8 cellular contexts compared by ENCODE assay signal in the genomic region with DNA sequence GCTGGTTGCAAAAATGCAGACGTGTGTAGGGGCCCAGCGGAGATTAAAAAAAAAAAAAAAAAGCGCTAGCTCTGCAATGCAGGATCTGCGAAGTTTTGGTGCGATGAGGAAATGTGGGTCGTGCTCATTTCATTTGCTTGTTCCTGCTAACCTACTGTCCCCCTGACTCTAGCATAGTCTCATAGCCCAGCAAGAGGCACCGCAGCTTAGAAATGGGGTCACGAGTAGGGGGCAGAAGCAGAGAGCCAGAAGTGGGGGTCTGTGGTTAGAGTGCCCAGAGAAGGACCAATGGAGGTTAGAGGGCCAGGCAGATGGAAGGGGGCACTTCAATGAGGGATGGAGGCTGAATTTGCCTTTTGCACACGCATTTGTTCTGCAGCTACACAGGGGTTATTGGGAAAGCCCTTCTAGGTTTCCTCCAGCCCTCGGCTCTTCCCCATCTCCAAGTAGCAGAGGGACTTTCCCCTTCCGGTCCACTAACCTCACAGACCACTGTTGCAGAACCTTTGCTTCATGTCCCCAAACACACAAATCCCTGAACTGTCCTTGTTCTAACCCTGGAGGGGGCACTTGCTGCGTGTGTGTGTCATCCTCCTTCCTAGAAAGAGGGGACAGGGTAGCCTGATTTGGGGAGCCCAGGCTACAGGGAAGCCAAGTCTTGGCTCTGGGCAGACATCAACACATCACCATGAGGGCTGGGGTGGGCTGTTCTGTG. TPM values are rescaled to one million over a fixed set of nuclear protein-coding genes. Genes with fewer than 3 reads are reported as not detected.
DNase-seq lines count a peak whose midpoint lies in the region; ATAC-seq, FAIRE-seq and TF ChIP-seq lines count a peak whose summit lies in the region.

No MANE protein-coding gene starts in this region.

- ATAC-seq in T-helper 17 cell (peak; percentile 20), gastrocnemius medialis (peak in 1 of 2 donors; percentile 2), GM21515 (IDR thresholded peaks at IDR 0.05; ENCODE audit: unreplicated experiment) (no peak), GM18861 (IDR thresholded peaks at IDR 0.05; ENCODE audit: unreplicated experiment) (no peak), GM21737 (IDR thresholded peaks at IDR 0.05; ENCODE audit: unreplicated experiment) (no peak), GM19023 (IDR thresholded peaks at IDR 0.05; ENCODE audit: unreplicated experiment) (no peak)

- H3K9me3 ChIP-seq in T-helper 17 cell (ENCODE audit: control insufficient read depth, low read length, poor library complexity, severe bottlenecking) (no peaks in the 10 kb centered on the region), gastrocnemius medialis (no peaks in the 10 kb centered on the region)

- peak overlapping the region; percentile 86 for H3K4me3 Mint-ChIP-seq in T-helper 17 cell

- H3K36me3 Mint-ChIP-seq in T-helper 17 cell (ENCODE audit: low read depth): no peaks in the 10 kb centered on the region

- TF ChIP-seq CTCF in fibroblast of villous mesenchyme (IDR thresholded peaks at IDR 0.05; ENCODE audit: insufficient read depth, low read depth, low read length) (no peak), gastrocnemius medialis (IDR thresholded peaks at IDR 0.05 in 4 of 5, conservative IDR thresholded peaks at IDR 0.05 in 1 of 5) (no peak)

- intact Hi-C loops in gastrocnemius medialis (cut with DNase I; ENCODE audit: low total_unique reads): no loop called here

- no peak overlapping the region for H3K4me3 ChIP-seq in fibroblast of villous mesenchyme (ENCODE audit: low read depth, low read length)
- H3K4me3 ChIP-seq in gastrocnemius medialis: peak overlapping the region in 3 of 4 donors; percentile 9 to 20 (median 10)

- FAIRE-seq in GM12892 (lab: Jason Lieb, UNC): peak; percentile 51

- H3K27ac ChIP-seq in gastrocnemius medialis: peak overlapping the region; percentile 93 to 100 (median 96)

- no peaks in the 10 kb centered on the region for H3K36me3 ChIP-seq in gastrocnemius medialis

- H3K27me3 ChIP-seq in gastrocnemius medialis: no peaks in the 10 kb centered on the region

- DNase-seq in GM12892 (ENCODE audit: insufficient read length) (no peak), T-helper 17 cell (no peak), fibroblast of villous mesenchyme (ENCODE audit: low read depth) (peak; percentile 71), gastrocnemius medialis (peak in 1 of 2 donors; percentile 67)

- no peaks in the 10 kb centered on the region for H3K27me3 Mint-ChIP-seq in T-helper 17 cell

- TF ChIP-seq POLR2A in GM12892 (IDR thresholded peaks at IDR 0.05; ENCODE audit: low read depth, low read length) (no peak), gastrocnemius medialis (IDR thresholded peaks at IDR 0.05) (no peak)

- H3K4me1 ChIP-seq in gastrocnemius medialis: peaks cover 96 to 97% of the 10 kb centered on the region in 2 donors

- peak overlapping the region; percentile 100 for H3K27ac Mint-ChIP-seq in T-helper 17 cell

- H3K4me1 Mint-ChIP-seq in T-helper 17 cell: peaks cover 78% of the 10 kb centered on the region

- in situ Hi-C loops in gastrocnemius medialis (cut with MboI; ENCODE audit: low sequenced_read_pairs in 4 of 4): loop anchor here in 2 of 4 donors (5.0 kb wide), 2 partner anchors 35 to 40 kb away; no protein-coding TSS in a partner anchor

RNA-seq across cellular contexts. Expression of a gene that starts 7.0 kb away (rescaled TPM):
- 1.2 TPM for polyA plus RNA-seq in GM12892 (2012; ENCODE audit: missing spikeins)
- total RNA-seq in T-helper 17 cell (100 to 1,000 TPM; 102 to 145 TPM), fibroblast of villous mesenchyme (1.7 and 2.3 TPM in 2 replicates), gastrocnemius medialis (10 to 100 TPM; 16.0 to 34.2 (median 18.3) TPM)

RNA-seq across cellular contexts. Expression of a gene that starts 14.3 kb away (rescaled TPM):
- polyA plus RNA-seq in GM12892 (2012; ENCODE audit: missing spikeins): 57.4 TPM
- total RNA-seq in T-helper 17 cell (100 to 1,000 TPM; 101 to 106 TPM), fibroblast of villous mesenchyme (64.4 and 73.0 TPM in 2 replicates), gastrocnemius medialis (10 to 100 TPM; 75.7 to 96.3 (median 85.9) TPM)

RNA-seq across cellular contexts. Expression of a gene that starts 32.9 kb away (rescaled TPM):
- 49.2 TPM for polyA plus RNA-seq in GM12892 (2012; ENCODE audit: missing spikeins)
- total RNA-seq in T-helper 17 cell: 100 to 1,000 TPM; 168 to 176 TPM
- 42.5 and 51.8 TPM in 2 replicates for total RNA-seq in fibroblast of villous mesenchyme
- 10 to 100 TPM; 35.8 to 41.3 (median 39.8) TPM for total RNA-seq in gastrocnemius medialis

RNA-seq across cellular contexts. Expression of a gene that starts 44.7 kb away (rescaled TPM):
- 1.5 TPM for polyA plus RNA-seq in GM12892 (2012; ENCODE audit: missing spikeins)
- 10 to 100 TPM; 29.8 to 32.2 TPM for total RNA-seq in T-helper 17 cell
- 19.0 and 27.2 TPM in 2 replicates for total RNA-seq in fibroblast of villous mesenchyme
- 10 to 100 TPM; 42.2 to 71.6 (median 48.2) TPM for total RNA-seq in gastrocnemius medialis

RNA-seq across cellular contexts. Expression of a gene that starts 53.2 kb away (rescaled TPM):
- 47.6 TPM for polyA plus RNA-seq in GM12892 (2012; ENCODE audit: missing spikeins)
- 10 to 100 TPM; 73.7 to 77.5 TPM for total RNA-seq in T-helper 17 cell
- total RNA-seq in fibroblast of villous mesenchyme: 46.7 and 47.9 TPM in 2 replicates
- 100 to 1,000 TPM in 2 of 4 donors, 10 to 100 TPM in 2; 54.2 to 124 (median 93.9) TPM for total RNA-seq in gastrocnemius medialis
